Comparison of ENCODE assay signal across 1 cellular context in genomic region chr14:52706286-52706685, GRCh38.
TF ChIP-seq lines count a peak whose summit lies in the region.

No MANE protein-coding gene starts in this region.

TF ChIP-seq in GM23338, 12 proteins besides CTCF, POLR2A, EP300 and RAD21 (continued from another document):
- no peak for TF ChIP-seq ZNF462 (CRISPR knock-in tag; IDR thresholded peaks at IDR 0.05)
- TF ChIP-seq EZH2 (IDR thresholded peaks at IDR 0.05; ENCODE audit: low read depth, unreplicated experiment), result no peak
- no peak for TF ChIP-seq ZNF114 (CRISPR knock-in tag; IDR thresholded peaks at IDR 0.05)
- TF ChIP-seq NANOG (IDR thresholded peaks at IDR 0.05; ENCODE audit: borderline replicate concordance), result no peak
- TF ChIP-seq CREB1 (CRISPR knock-in tag; IDR thresholded peaks at IDR 0.05; ENCODE audit: low read depth), result no peak
- no peak for TF ChIP-seq JUNB (IDR thresholded peaks at IDR 0.05; ENCODE audit: unreplicated experiment)
- TF ChIP-seq EZH2phosphoT487 (IDR thresholded peaks at IDR 0.05; ENCODE audit: unreplicated experiment), result no peak
- no peak for TF ChIP-seq STAT1 (IDR thresholded peaks at IDR 0.05; ENCODE audit: unreplicated experiment)
- no peak for TF ChIP-seq REST (IDR thresholded peaks at IDR 0.05; ENCODE audit: unreplicated experiment)
- TF ChIP-seq ZNF331 (CRISPR knock-in tag; IDR thresholded peaks at IDR 0.05; ENCODE audit: low read depth), result no peak
